ENCODE assay signal across 19 cellular contexts in the genomic region with DNA sequence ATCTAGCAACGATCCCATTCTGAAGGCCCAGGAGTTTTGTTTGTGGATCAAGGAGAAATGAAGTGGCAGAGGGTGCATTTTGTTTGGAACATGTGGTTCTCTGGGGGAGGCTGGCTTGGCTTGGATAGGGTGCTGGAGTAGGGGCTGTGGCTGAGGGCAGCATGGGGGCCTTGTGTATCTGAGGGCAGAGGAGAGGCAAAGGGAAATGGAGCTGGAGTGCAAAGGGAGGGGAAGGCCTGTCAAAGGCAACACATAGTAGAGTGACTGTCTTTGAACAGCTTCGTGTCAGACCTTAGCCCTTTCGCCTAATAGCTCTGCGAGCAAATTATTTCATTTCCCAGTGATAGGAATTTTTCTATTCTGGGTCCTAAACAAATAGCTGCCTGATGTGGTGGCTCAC.
"Had no signal": no experiment of that assay in that cellular context is flagged by ENCODE, and none has a peak within 500 bp of the region (broad histone marks: within the 10 kb centered on the region; RNA-seq: fewer than 3 reads in every experiment).

No MANE protein-coding gene starts in this region.

- H3K79me2 ChIP-seq: hepatocyte had no signal

- H3K4me3 Mint-ChIP-seq: activated CD4-positive, alpha-beta T cell treated with anti-CD3 and anti-CD28 coated beads, Interleukin-2, amount 10 ng/mL, durations not matched to agents 24 days and 14 days; activated CD8-positive, alpha-beta T cell treated with anti-CD3 and anti-CD28 coated beads, Interleukin-2, amount 10 ng/mL, durations not matched to agents 7 days and 5 days; activated naive CD4-positive, alpha-beta T cell treated with anti-CD3 and anti-CD28 coated beads for 36 hours; activated T-cell treated with anti-CD3 and anti-CD28 coated beads, Interleukin-2, amount 50 U/mL, for 24 hours; memory B cell; naive B cell; T-helper 2 cell treated with Interferon-gamma antibody and Interleukin-4, amounts not matched to agents 5 μg/mL and 100 μg/mL, for 36 hours had no signal

- H3K9me3 ChIP-seq: ascending aorta, mucosa of descending colon, thyroid gland, uterus had no signal

- H3K27me3 ChIP-seq: ascending aorta, hepatocyte, thyroid gland, uterus had no signal

- H3K36me3 ChIP-seq: ascending aorta, thyroid gland, uterus had no signal

- H3K27ac Mint-ChIP-seq: activated CD4-positive, alpha-beta T cell treated with anti-CD3 and anti-CD28 coated beads, Interleukin-2, amount 10 ng/mL, durations not matched to agents 24 days and 14 days; activated CD8-positive, alpha-beta T cell treated with anti-CD3 and anti-CD28 coated beads, Interleukin-2, amount 10 ng/mL, durations not matched to agents 7 days and 5 days; activated naive CD4-positive, alpha-beta T cell treated with anti-CD3 and anti-CD28 coated beads for 36 hours; activated T-cell treated with anti-CD3 and anti-CD28 coated beads, Interleukin-2, amount 50 U/mL, for 24 hours; activated T-helper 2 cell treated with anti-CD3 and anti-CD28 coated beads, Interferon-gamma antibody, Interleukin-2, Interleukin-4, amounts not matched to agents 10 μg/mL and 5 μg/mL and 100 μg/mL, durations not matched to agents 14 hours and 24 hours and 36 hours; memory B cell; naive B cell; T-helper 2 cell treated with Interferon-gamma antibody and Interleukin-4, amounts not matched to agents 5 μg/mL and 100 μg/mL, for 36 hours had no signal

- ATAC-seq: activated CD8-positive, alpha-beta T cell treated with anti-CD3 and anti-CD28 coated beads, Interleukin-2, amount 10 ng/mL, durations not matched to agents 7 days and 5 days; mucosa of descending colon had no signal

- H3K27me3 Mint-ChIP-seq: memory B cell, naive B cell had no signal

- DNase-seq: activated CD4-positive, alpha-beta T cell treated with anti-CD3 and anti-CD28 coated beads, Interleukin-2, amount 10 ng/mL, durations not matched to agents 24 days and 14 days; activated CD8-positive, alpha-beta T cell treated with anti-CD3 and anti-CD28 coated beads, Interleukin-2, amount 10 ng/mL, durations not matched to agents 7 days and 5 days; activated naive CD4-positive, alpha-beta T cell treated with anti-CD3 and anti-CD28 coated beads for 36 hours; activated T-cell treated with anti-CD3 and anti-CD28 coated beads, Interleukin-2, amount 50 U/mL, for 24 hours; cerebellar nuclear complex; effector CD8-positive, alpha-beta T cell; mucosa of descending colon; naive B cell; stimulated activated CD4-positive, alpha-beta T cell treated with anti-CD3 and anti-CD28 coated beads, Interleukin-12 subunit alpha, Interleukin-12 subunit beta, amount 100 ng/mL, for 4 hours; stimulated activated CD4-positive, alpha-beta T cell treated with anti-CD3 and anti-CD28 coated beads, Interleukin-1b, Interleukin-23, amount 100 ng/mL, for 48 hours; stimulated activated CD8-positive, alpha-beta memory T cell treated with anti-CD3 and anti-CD28 coated beads, Interleukin-4, amount 100 ng/mL, for 48 hours; stimulated activated naive CD4-positive, alpha-beta T cell treated with Interleukin-2 at 50 U/mL for 16 hours; thyroid gland; uterus had no signal

- H3K4me2 ChIP-seq: hepatocyte had no signal

- H2AFZ ChIP-seq: hepatocyte had no signal

- H3K27ac ChIP-seq: ascending aorta, hepatocyte, thyroid gland, uterus had no signal

- H3K4me1 Mint-ChIP-seq: activated CD4-positive, alpha-beta T cell treated with anti-CD3 and anti-CD28 coated beads, Interleukin-2, amount 10 ng/mL, durations not matched to agents 24 days and 14 days; memory B cell; naive B cell had no signal

- H3K9me3 Mint-ChIP-seq: activated naive CD4-positive, alpha-beta T cell treated with anti-CD3 and anti-CD28 coated beads for 36 hours; activated T-cell treated with anti-CD3 and anti-CD28 coated beads, Interleukin-2, amount 50 U/mL, for 24 hours; activated T-helper 2 cell treated with anti-CD3 and anti-CD28 coated beads, Interferon-gamma antibody, Interleukin-2, Interleukin-4, amounts not matched to agents 10 μg/mL and 5 μg/mL and 100 μg/mL, durations not matched to agents 14 hours and 24 hours and 36 hours; naive B cell; T-helper 2 cell treated with Interferon-gamma antibody and Interleukin-4, amounts not matched to agents 5 μg/mL and 100 μg/mL, for 36 hours had no signal

- H3K4me1 ChIP-seq: ascending aorta had no signal

- H3K36me3 Mint-ChIP-seq: memory B cell, naive B cell had no signal

- H3K4me3 ChIP-seq: ascending aorta, hepatocyte, mucosa of descending colon, thyroid gland, uterus had no signal
